ENCODE assay signal across 4 cellular contexts in genomic region chr1:237834048-237834447, GRCh38.
TF ChIP-seq lines count a peak whose summit lies in the region.

No MANE protein-coding gene starts in this region.

TF ChIP-seq in SK-N-SH, 30 proteins besides CTCF, POLR2A, EP300 and RAD21:
- TF ChIP-seq GATA2 (CRISPR knock-in tag; IDR thresholded peaks at IDR 0.05), result peak; percentile 32; the same call in 1 of the 2 replicates
- TF ChIP-seq RXRA (IDR thresholded peaks at IDR 0.05; ENCODE audit: borderline replicate concordance, low read depth), result no peak
TF ChIP-seq in SK-N-SH: peak in this region for 1.

TF ChIP-seq in SK-N-SH treated with all-trans-retinoic acid at 6 μM for 48 hours, 23 proteins besides CTCF, POLR2A, EP300 and RAD21:
- TF ChIP-seq, protein P1, sequence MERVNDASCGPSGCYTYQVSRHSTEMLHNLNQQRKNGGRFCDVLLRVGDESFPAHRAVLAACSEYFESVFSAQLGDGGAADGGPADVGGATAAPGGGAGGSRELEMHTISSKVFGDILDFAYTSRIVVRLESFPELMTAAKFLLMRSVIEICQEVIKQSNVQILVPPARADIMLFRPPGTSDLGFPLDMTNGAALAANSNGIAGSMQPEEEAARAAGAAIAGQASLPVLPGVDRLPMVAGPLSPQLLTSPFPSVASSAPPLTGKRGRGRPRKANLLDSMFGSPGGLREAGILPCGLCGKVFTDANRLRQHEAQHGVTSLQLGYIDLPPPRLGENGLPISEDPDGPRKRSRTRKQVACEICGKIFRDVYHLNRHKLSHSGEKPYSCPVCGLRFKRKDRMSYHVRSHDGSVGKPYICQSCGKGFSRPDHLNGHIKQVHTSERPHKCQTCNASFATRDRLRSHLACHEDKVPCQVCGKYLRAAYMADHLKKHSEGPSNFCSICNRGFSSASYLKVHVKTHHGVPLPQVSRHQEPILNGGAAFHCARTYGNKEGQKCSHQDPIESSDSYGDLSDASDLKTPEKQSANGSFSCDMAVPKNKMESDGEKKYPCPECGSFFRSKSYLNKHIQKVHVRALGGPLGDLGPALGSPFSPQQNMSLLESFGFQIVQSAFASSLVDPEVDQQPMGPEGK (CRISPR knock-in tag; IDR thresholded peaks at IDR 0.05; ENCODE audit: borderline replicate concordance), result no peak
- TF ChIP-seq TCF4 (CRISPR knock-in tag; IDR thresholded peaks at IDR 0.05; ENCODE audit: borderline replicate concordance), result no peak
- TF ChIP-seq ZNF565 (CRISPR knock-in tag; conservative IDR thresholded peaks at IDR 0.05; ENCODE audit: low read depth), result no peak
- no peak for TF ChIP-seq RARB (CRISPR knock-in tag; IDR thresholded peaks at IDR 0.05)
- TF ChIP-seq ZFP30 (CRISPR knock-in tag; IDR thresholded peaks at IDR 0.05), result no peak
- no peak for TF ChIP-seq GLIS3 (CRISPR knock-in tag; IDR thresholded peaks at IDR 0.05)
- TF ChIP-seq ISL1 (CRISPR knock-in tag; IDR thresholded peaks at IDR 0.05), result no peak
- TF ChIP-seq PPARA (CRISPR knock-in tag; IDR thresholded peaks at IDR 0.05; ENCODE audit: borderline replicate concordance), result no peak
- no peak for TF ChIP-seq TOX (CRISPR knock-in tag; IDR thresholded peaks at IDR 0.05; ENCODE audit: borderline replicate concordance)
- TF ChIP-seq, protein P2, sequence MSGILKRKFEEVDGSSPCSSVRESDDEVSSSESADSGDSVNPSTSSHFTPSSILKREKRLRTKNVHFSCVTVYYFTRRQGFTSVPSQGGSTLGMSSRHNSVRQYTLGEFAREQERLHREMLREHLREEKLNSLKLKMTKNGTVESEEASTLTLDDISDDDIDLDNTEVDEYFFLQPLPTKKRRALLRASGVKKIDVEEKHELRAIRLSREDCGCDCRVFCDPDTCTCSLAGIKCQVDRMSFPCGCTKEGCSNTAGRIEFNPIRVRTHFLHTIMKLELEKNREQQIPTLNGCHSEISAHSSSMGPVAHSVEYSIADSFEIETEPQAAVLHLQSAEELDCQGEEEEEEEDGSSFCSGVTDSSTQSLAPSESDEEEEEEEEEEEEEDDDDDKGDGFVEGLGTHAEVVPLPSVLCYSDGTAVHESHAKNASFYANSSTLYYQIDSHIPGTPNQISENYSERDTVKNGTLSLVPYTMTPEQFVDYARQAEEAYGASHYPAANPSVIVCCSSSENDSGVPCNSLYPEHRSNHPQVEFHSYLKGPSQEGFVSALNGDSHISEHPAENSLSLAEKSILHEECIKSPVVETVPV (CRISPR knock-in tag; IDR thresholded peaks at IDR 0.05), result no peak
- no peak for TF ChIP-seq ZC3H10 (CRISPR knock-in tag; IDR thresholded peaks at IDR 0.05)
- TF ChIP-seq ZNF8 (CRISPR knock-in tag; IDR thresholded peaks at IDR 0.05), result no peak
- TF ChIP-seq BACH2 (CRISPR knock-in tag; IDR thresholded peaks at IDR 0.05; ENCODE audit: borderline replicate concordance), result no peak
- no peak for TF ChIP-seq POU6F1 (CRISPR knock-in tag; IDR thresholded peaks at IDR 0.05; ENCODE audit: borderline replicate concordance, low read depth)

TF ChIP-seq in GM23338, 12 proteins besides CTCF, POLR2A, EP300 and RAD21 (continues in another document):
- TF ChIP-seq POLR2AphosphoS5 (IDR thresholded peaks at IDR 0.05; ENCODE audit: low read depth) (no peak), EZH2 (IDR thresholded peaks at IDR 0.05; ENCODE audit: low read depth, unreplicated experiment) (no peak), NANOG (IDR thresholded peaks at IDR 0.05; ENCODE audit: borderline replicate concordance) (no peak), JUNB (IDR thresholded peaks at IDR 0.05; ENCODE audit: unreplicated experiment) (no peak), CREB1 (CRISPR knock-in tag; IDR thresholded peaks at IDR 0.05; ENCODE audit: low read depth) (no peak), REST (IDR thresholded peaks at IDR 0.05; ENCODE audit: unreplicated experiment) (no peak), ZNF114 (CRISPR knock-in tag; IDR thresholded peaks at IDR 0.05) (no peak)

TF ChIP-seq in H1, 55 proteins besides CTCF, POLR2A, EP300 and RAD21:
- TF ChIP-seq CBX8 (IDR thresholded peaks at IDR 0.05; ENCODE audit: borderline replicate concordance, low read depth, low read length) (no peak), SUZ12 (IDR thresholded peaks at IDR 0.05; ENCODE audit: low read length) (no peak), KDM1A (IDR thresholded peaks at IDR 0.05; ENCODE audit: borderline replicate concordance, low read length) (no peak), CHD1 (IDR thresholded peaks at IDR 0.05; ENCODE audit: low read depth, low read length) (no peak), TEAD4 (IDR thresholded peaks at IDR 0.05; ENCODE audit: low read depth, low read length) (no peak), BRCA1 (IDR thresholded peaks at IDR 0.05; ENCODE audit: low read depth, low read length) (no peak), TCF12 (IDR thresholded peaks at IDR 0.05; ENCODE audit: low read depth, low read length) (no peak), MAFK (IDR thresholded peaks at IDR 0.05; ENCODE audit: low read depth, low read length) (no peak), HDAC6 (IDR thresholded peaks at IDR 0.05; ENCODE audit: low read depth, low read length) (no peak), FOSL1 (IDR thresholded peaks at IDR 0.05; ENCODE audit: insufficient read depth, low read depth, low read length) (no peak), SIRT6 (IDR thresholded peaks at IDR 0.05; ENCODE audit: low read length) (no peak), SIN3A (conservative IDR thresholded peaks at IDR 0.05 in 1 of 2, IDR thresholded peaks at IDR 0.05 in 1 of 2; ENCODE audit: low read depth in 1 of 2, low read length in 2 of 2) (no peak), RNF2 (IDR thresholded peaks at IDR 0.05; ENCODE audit: borderline replicate concordance, low read depth, low read length, missing control alignments, poor library complexity, severe bottlenecking) (no peak), CTBP2 (IDR thresholded peaks at IDR 0.05; ENCODE audit: borderline replicate concordance, insufficient read depth, insufficient read length, low read length) (no peak), BACH1 (IDR thresholded peaks at IDR 0.05; ENCODE audit: low read length) (no peak)
